In the genomic region with DNA sequence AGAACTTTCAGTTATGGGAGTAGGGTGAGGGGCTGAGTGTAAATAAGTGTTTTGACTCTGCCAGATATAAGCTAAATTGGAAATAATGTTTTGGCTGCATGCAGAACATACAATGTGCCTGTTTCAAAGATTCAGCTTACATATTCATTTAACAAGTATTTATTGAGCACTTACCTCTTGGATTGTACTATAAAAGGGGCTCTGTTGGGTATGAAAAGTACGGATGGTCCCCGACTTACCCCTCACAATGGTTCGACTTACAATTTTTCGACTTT, we compare ENCODE assay signal across 8 cellular contexts. TPM values are rescaled to one million over a fixed set of nuclear protein-coding genes. Genes with fewer than 3 reads are reported as not detected.
DNase-seq lines count a peak whose midpoint lies in the region; ATAC-seq and TF ChIP-seq lines count a peak whose summit lies in the region.

No MANE protein-coding gene starts in this region.

- H3K27ac ChIP-seq in left ventricle myocardium inferior (replicated peaks) (peak overlapping the region; percentile 96), mammary epithelial cell (ENCODE audit: insufficient read depth, low read depth, low read length) (peak overlapping the region; percentile 66), vagina (peak overlapping the region; percentile 85)

- TF ChIP-seq POLR2A in vagina (IDR thresholded peaks at IDR 0.05), result no peak

- dilution Hi-C loops in mammary epithelial cell (cut with HindIII; ENCODE audit: low sequenced_read_pairs), result no loop called here

- peak overlapping the region; percentile 92 for H2AFZ ChIP-seq in mammary epithelial cell (ENCODE audit: low read depth, low read length)

- intact Hi-C loops in left ventricle myocardium inferior (cut with micrococcal nuclease) (no loop called here), cardiac septum (cut with DNase I) (no loop called here), mammary epithelial cell (cut with micrococcal nuclease) (loop anchor here (1.0 to 2.0 kb wide), 2 partner anchors 45 to 56 kb away; a partner anchor contains a TSS), vagina (cut with DNase I) (no loop called here)

- CTCF ChIA-PET in mammary epithelial cell (lab: Charles Lee; ENCODE audit: low non-redundant PET), result no interaction called here

- H3K9ac ChIP-seq in mammary epithelial cell (ENCODE audit: insufficient read depth, low read length), result peak overlapping the region; percentile 50

- H3K4me3 ChIP-seq in left ventricle myocardium inferior, result peak overlapping the region; percentile 79
- peak overlapping the region; percentile 53 to 74 (median 71) for H3K4me3 ChIP-seq in mammary epithelial cell (replicated peaks in 1 of 3; ENCODE audit: insufficient read depth in 1 of 3, low read depth in 2 of 3, low read length in 3 of 3)
- H3K4me3 ChIP-seq in vagina, result peak overlapping the region; percentile 57 to 58

- no peaks in the 10 kb centered on the region for H3K36me3 Mint-ChIP-seq in mesothelial cell of epicardium

- TSS peak; percentile 45 for BruUV-seq in mammary epithelial cell (replicated peaks; lab: Mats Ljungman, UMichigan)

- H4K20me1 ChIP-seq in mammary epithelial cell (ENCODE audit: insufficient read depth, low read length), result no peaks in the 10 kb centered on the region

- DNase-seq in left ventricle myocardium inferior (no peak), cardiac septum (ENCODE audit: low spot score) (no peak), mammary epithelial cell (no peak), mesothelial cell of epicardium (ENCODE audit: low spot score in 2 of 2, unreplicated experiment in 2 of 2) (no peak), vagina (ENCODE audit: extremely low spot score in 2 of 2) (no peak)

- H3K36me3 ChIP-seq in left ventricle myocardium inferior (no peaks in the 10 kb centered on the region), mammary epithelial cell (ENCODE audit: insufficient read depth, low read length) (no peaks in the 10 kb centered on the region), vagina (no peaks in the 10 kb centered on the region)

- H3K27ac Mint-ChIP-seq in mesothelial cell of epicardium, result peak overlapping the region; percentile 97

- H3K27me3 Mint-ChIP-seq in mesothelial cell of epicardium (ENCODE audit: low read depth), result peaks cover 2% of the 10 kb centered on the region

- peaks cover 32% of the 10 kb centered on the region for H3K4me1 Mint-ChIP-seq in mesothelial cell of epicardium

- in situ Hi-C loops in mammary epithelial cell (cut with MboI; ENCODE audit: low sequenced_read_pairs in 2 of 2), result no loop called here

- H3K9me3 Mint-ChIP-seq in mesothelial cell of epicardium, result peaks cover 13% of the 10 kb centered on the region

- peak overlapping the region; percentile 79 for H3K4me2 ChIP-seq in mammary epithelial cell (ENCODE audit: insufficient read depth, low read depth, low read length)

- H3K9me3 ChIP-seq in left ventricle myocardium inferior (replicated peaks), result no peaks in the 10 kb centered on the region
- H3K9me3 ChIP-seq in mammary epithelial cell (replicated peaks; ENCODE audit: insufficient read depth, low read length), result no peaks in the 10 kb centered on the region
- H3K9me3 ChIP-seq in vagina, result no peaks in the 10 kb centered on the region

- 34% methylated on average over 4 of the region's 4 CpGs for WGBS in mammary epithelial cell (ENCODE audit: low coverage, missing lambda C conversion rate)

- peaks cover 32% of the 10 kb centered on the region for H3K79me2 ChIP-seq in mammary epithelial cell (ENCODE audit: insufficient read depth, low read length)

- H3K4me1 ChIP-seq in left ventricle myocardium inferior (peaks cover 40% of the 10 kb centered on the region), mammary epithelial cell (ENCODE audit: insufficient read depth, low read length) (peaks cover 4% of the 10 kb centered on the region), vagina (peaks cover 10% of the 10 kb centered on the region)

- peak overlapping the region; percentile 92 for H3K4me3 Mint-ChIP-seq in mesothelial cell of epicardium

- H3K27me3 ChIP-seq in left ventricle myocardium inferior (ENCODE audit: low read depth) (no peaks in the 10 kb centered on the region), mammary epithelial cell (ENCODE audit: insufficient read depth, low read length) (no peaks in the 10 kb centered on the region), vagina (no peaks in the 10 kb centered on the region)

- no peak for ATAC-seq in HG02798 (IDR thresholded peaks at IDR 0.05; ENCODE audit: poor library complexity, unreplicated experiment)
- ATAC-seq in HG02885 (IDR thresholded peaks at IDR 0.05; ENCODE audit: poor library complexity, unreplicated experiment), result no peak
- ATAC-seq in GM18502 (IDR thresholded peaks at IDR 0.05; ENCODE audit: poor library complexity, unreplicated experiment), result no peak

- no peak for TF ChIP-seq CTCF in left ventricle myocardium inferior (IDR thresholded peaks at IDR 0.05; ENCODE audit: borderline replicate concordance)
- TF ChIP-seq CTCF in mammary epithelial cell (conservative IDR thresholded peaks at IDR 0.05 in 1 of 2, IDR thresholded peaks at IDR 0.05 in 1 of 2; ENCODE audit: extremely low read depth in 1 of 2, insufficient read depth in 1 of 2, low read depth in 1 of 2, low read length in 2 of 2), result no peak
- TF ChIP-seq CTCF in mesothelial cell of epicardium (IDR thresholded peaks at IDR 0.05; ENCODE audit: unreplicated experiment), result no peak
- no peak for TF ChIP-seq CTCF in vagina (IDR thresholded peaks at IDR 0.05)

RNA-seq across cellular contexts. Expression of a gene that starts 0.8 kb away (rescaled TPM):
- total RNA-seq in left ventricle myocardium inferior (127 TPM), cardiac septum (97.3 TPM), mammary epithelial cell (10 to 100 TPM; 10.2 to 35.7 TPM), mesothelial cell of epicardium (31.3 to 34.6 TPM (median 32.1 TPM) in 3 replicates), vagina (14.2 TPM)
- polyA plus RNA-seq in mammary epithelial cell, result 41.2 TPM
- 17.4 TPM for polyA minus RNA-seq in mammary epithelial cell

RNA-seq across cellular contexts. Expression of a gene that starts 5.3 kb away (rescaled TPM):
- 0.41 TPM for total RNA-seq in left ventricle myocardium inferior
- total RNA-seq in cardiac septum, result 1.2 TPM
- total RNA-seq in mammary epithelial cell, result not detected
- 0.24 TPM for polyA plus RNA-seq in mammary epithelial cell
- not detected for polyA minus RNA-seq in mammary epithelial cell
- total RNA-seq in mesothelial cell of epicardium, result 4.2 to 4.6 TPM (median 4.3 TPM) in 3 replicates
- total RNA-seq in vagina, result 0.98 TPM

RNA-seq across cellular contexts. Expression of a gene that starts 56.1 kb away (rescaled TPM):
- total RNA-seq in left ventricle myocardium inferior (2.2 TPM), cardiac septum (3.7 TPM), mammary epithelial cell (10 to 100 TPM; 12.3 to 26.3 TPM), mesothelial cell of epicardium (21.0 to 22.9 TPM (median 22.2 TPM) in 3 replicates), vagina (14.7 TPM)
- 21.6 TPM for polyA plus RNA-seq in mammary epithelial cell
- polyA minus RNA-seq in mammary epithelial cell, result 67.5 TPM
